ENCODE assay signal across 21 cellular contexts in the genomic region with DNA sequence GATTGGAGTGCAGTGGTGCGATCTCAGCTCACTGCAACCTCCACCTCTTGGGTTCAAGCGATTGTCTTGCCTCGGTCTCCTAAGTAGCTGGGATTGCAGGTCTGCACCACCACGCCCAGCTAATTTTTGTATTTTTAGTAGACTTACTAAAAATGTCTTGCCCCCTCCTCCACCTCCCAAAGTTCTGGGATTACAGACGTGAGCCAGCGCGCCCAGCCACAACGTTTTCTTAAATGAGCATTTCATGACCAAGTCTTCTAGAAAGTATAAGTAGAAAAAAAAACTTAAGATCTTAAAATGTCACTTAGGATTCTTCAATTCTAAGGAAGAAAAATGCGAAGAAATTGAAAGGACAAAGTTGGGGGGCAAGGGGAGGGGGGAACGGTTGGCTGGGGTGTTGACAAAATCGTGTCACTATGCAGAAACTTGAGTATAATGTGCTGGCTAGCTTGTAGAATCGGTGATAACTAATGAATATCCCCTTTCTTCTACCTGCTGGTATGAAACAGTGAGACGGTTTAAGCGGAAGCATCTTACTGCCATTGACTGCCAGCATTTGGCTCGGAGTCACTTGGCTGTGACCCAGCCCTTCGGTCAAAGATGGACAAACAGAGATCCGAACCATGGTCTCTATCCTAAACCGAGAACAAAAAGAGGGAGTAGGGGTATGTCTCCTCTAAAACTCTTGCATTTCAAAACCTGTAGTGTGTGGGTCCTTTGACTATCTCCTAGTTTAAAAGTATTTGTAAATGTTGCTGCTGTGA. TPM values are rescaled to one million over a fixed set of nuclear protein-coding genes. Genes with fewer than 3 reads are reported as not detected.
DNase-seq lines count a peak whose midpoint lies in the region; ATAC-seq, FAIRE-seq and TF ChIP-seq lines count a peak whose summit lies in the region.
"Had no signal": no experiment of that assay in that cellular context is flagged by ENCODE, and none has a peak within 500 bp of the region (broad histone marks: within the 10 kb centered on the region; RNA-seq: fewer than 3 reads in every experiment).

No MANE protein-coding gene starts in this region.

- H3K9me3 ChIP-seq in right lobe of liver, result no peaks in the 10 kb centered on the region
- no peaks in the 10 kb centered on the region for H3K9me3 ChIP-seq in thyroid gland
- H3K9me3 ChIP-seq in gastroesophageal sphincter, result peaks cover 0 to 6% (median 0%) of the 10 kb centered on the region in 3 donors
- H3K9me3 ChIP-seq: MG63 had no signal

- intact Hi-C loops in Right ventricle myocardium superior (cut with DNase I), result no loop called here
- intact Hi-C loops in left cardiac atrium (cut with DNase I), result no loop called here
- intact Hi-C loops in right lobe of liver (cut with DNase I), result no loop called here
- intact Hi-C loops in thyroid gland (cut with DNase I), result no loop called here

- H3K36me3 ChIP-seq in right lobe of liver (no peaks in the 10 kb centered on the region), thyroid gland (no peaks in the 10 kb centered on the region), gastroesophageal sphincter (peaks cover 0 to 35% of the 10 kb centered on the region in 2 donors)

- peak; percentile 50 for FAIRE-seq in GM12892 (lab: Jason Lieb, UNC)
- FAIRE-seq: D721Med had no signal

- no peak overlapping the region for H3K4me3 ChIP-seq in right lobe of liver
- no peak overlapping the region for H3K4me3 ChIP-seq in thyroid gland (replicated peaks in 1 of 3)
- no peak overlapping the region for H3K4me3 ChIP-seq in gastroesophageal sphincter
- H3K4me3 ChIP-seq: BLaER1, MG63, SK-N-MC had no signal

- H3K27me3 ChIP-seq in right lobe of liver (no peaks in the 10 kb centered on the region), thyroid gland (no peaks in the 10 kb centered on the region), gastroesophageal sphincter (no peaks in the 10 kb centered on the region)
- H3K27me3 ChIP-seq: BLaER1, MG63 had no signal

- H3K4me1 ChIP-seq in right lobe of liver (peaks cover 0 to 5% (median 0%) of the 10 kb centered on the region in 4 donors), thyroid gland (no peaks in the 10 kb centered on the region), gastroesophageal sphincter (peaks cover 0 to 14% (median 0%) of the 10 kb centered on the region in 3 donors)

- 64% methylated on average over 18 of the region's 18 CpGs for WGBS in right lobe of liver (ENCODE audit: insufficient coverage, low coverage, low lambda C conversion rate, missing lambda C conversion rate)
- 93 to 96% methylated on average over 18 of the region's 18 CpGs for WGBS in thyroid gland, 2 donors
- 78 to 96% methylated on average over 4 to 15 of the region's 18 CpGs for WGBS in gastroesophageal sphincter (ENCODE audit: low coverage in 1 of 2), 2 donors

- TF ChIP-seq POLR2A in GM12892 (IDR thresholded peaks at IDR 0.05; ENCODE audit: low read depth, low read length) (no peak), right lobe of liver (IDR thresholded peaks at IDR 0.05) (no peak), thyroid gland (IDR thresholded peaks at IDR 0.05) (no peak), gastroesophageal sphincter (IDR thresholded peaks at IDR 0.05) (no peak)

- ATAC-seq in Right ventricle myocardium superior (ENCODE audit: poor library complexity) (peak; percentile 41), left cardiac atrium (no peak), right lobe of liver (peak; percentile 75 to 90 (median 88)), gastroesophageal sphincter (no peak)

- DNase-seq in Right ventricle myocardium superior (peak; percentile 60), left cardiac atrium (no peak), GM12892 (ENCODE audit: insufficient read length) (no peak), right lobe of liver (peak; percentile 65 to 75 (median 70)), thyroid gland (no peak), NCI-H2196 (lab: John Stamatoyannopoulos, UW; ENCODE audit: unreplicated experiment) (no peak)
- DNase-seq: CD4-positive, CD25-positive, alpha-beta regulatory T cell; H7; IMR-90; KG1; MG63; NCI-H2029 treated with DMSO at 0.1 percent for 48 hours; NCI-H2227 treated with DMSO at 0.1 percent for 48 hours; NCI-H526 treated with DMSO at 0.1 percent for 48 hours; SIG-M5 had no signal

- no peak for TF ChIP-seq EP300 in gastroesophageal sphincter (IDR thresholded peaks at IDR 0.05)

- TF ChIP-seq CTCF in VCaP (conservative IDR thresholded peaks at IDR 0.05), result no peak
- no peak for TF ChIP-seq CTCF in right lobe of liver (IDR thresholded peaks at IDR 0.05)
- TF ChIP-seq CTCF in thyroid gland (IDR thresholded peaks at IDR 0.05), result no peak
- TF ChIP-seq CTCF in gastroesophageal sphincter (IDR thresholded peaks at IDR 0.05), result no peak

- H3K27ac ChIP-seq in VCaP (peak overlapping the region; percentile 13; the same call in 1 of the 2 replicates), right lobe of liver (no peak overlapping the region), thyroid gland (no peak overlapping the region), gastroesophageal sphincter (no peak overlapping the region)
- H3K27ac ChIP-seq: RWPE1, SK-N-MC had no signal

RNA-seq across cellular contexts. Expression of gene FBH1, which starts 12.7 kb away (rescaled TPM):
- total RNA-seq in Right ventricle myocardium superior (83.0 TPM), left cardiac atrium (10 to 100 TPM; 67.4 to 85.1 TPM), right lobe of liver (10 to 100 TPM; 30.8 to 38.6 (median 35.8) TPM), thyroid gland (100 to 1,000 TPM in 1 of 4 donors, 10 to 100 TPM in 3; 88.3 to 100 (median 94.8) TPM), gastroesophageal sphincter (100 to 1,000 TPM in 2 of 4 donors, 10 to 100 TPM in 2; 76.2 to 108 (median 98.5) TPM)
- 36.3 TPM for polyA plus RNA-seq in GM12892 (2012; ENCODE audit: missing spikeins)

RNA-seq across cellular contexts. Expression of gene ANKRD16, which starts 13.0 kb away (rescaled TPM):
- total RNA-seq in Right ventricle myocardium superior (2.4 TPM), left cardiac atrium (1 to 10 TPM; 2.8 to 4.2 TPM), right lobe of liver (1 to 10 TPM; 1.8 to 6.1 (median 4.1) TPM), thyroid gland (10 to 100 TPM in 3 of 4 donors, 1 to 10 TPM in 1; 8.0 to 19.8 (median 13.1) TPM), gastroesophageal sphincter (1 to 10 TPM; 3.3 to 8.9 (median 5.9) TPM)
- polyA plus RNA-seq in GM12892 (2012; ENCODE audit: missing spikeins), result 3.7 TPM

Comparison
In these comparisons a context has a peak if more than half of its experiments do, and no peak if none do; other contexts are left out.
1. ATAC-seq: peak in Right ventricle myocardium superior (single experiment) and right lobe of liver (4 of 4); none in left cardiac atrium (0 of 2) and gastroesophageal sphincter (single experiment).
2. DNase-seq: peak in Right ventricle myocardium superior (single experiment) and right lobe of liver (3 of 3); none in left cardiac atrium (single experiment), GM12892 (single experiment), thyroid gland (0 of 2) and NCI-H2196 (single experiment).